ENCODE assay signal across 12 cellular contexts in genomic region chr3:106029941-106030619, GRCh38.
"Had no signal": no experiment of that assay in that cellular context is flagged by ENCODE, and none has a peak within 500 bp of the region (broad histone marks: within the 10 kb centered on the region; RNA-seq: fewer than 3 reads in every experiment).

No MANE protein-coding gene starts in this region.

- H3K27me3 ChIP-seq: gastrocnemius medialis, heart right ventricle, tibial artery, vagina had no signal

- FAIRE-seq: TTC549 had no signal

- H3K9me3 ChIP-seq: gastrocnemius medialis, heart right ventricle, tibial artery, vagina had no signal

- H3K4me1 ChIP-seq: gastrocnemius medialis, vagina had no signal

- H3K4me3 ChIP-seq: gastrocnemius medialis, heart right ventricle, tibial artery, vagina had no signal

- H3K36me3 ChIP-seq: gastrocnemius medialis, heart right ventricle, tibial artery, vagina had no signal

- DNase-seq: activated CD4-positive, alpha-beta T cell treated with anti-CD3 and anti-CD28 coated beads, Interleukin-2, amount 50 U/mL, for 1 hour; activated CD4-positive, CD25-positive, alpha-beta regulatory T cell; activated naive CD4-positive, alpha-beta T cell treated with anti-CD3 and anti-CD28 coated beads, Interleukin-2, amount 10 ng/mL, durations not matched to agents 7 days and 5 days; activated T-cell treated with anti-CD3 and anti-CD28 coated beads for 4 hours; gastrocnemius medialis; heart right ventricle; posterior cingulate gyrus; T-helper 2 cell; tibial artery had no signal

- ATAC-seq: gastrocnemius medialis; heart right ventricle; stimulated activated memory B cell treated with anti-CD40 and anti-IgM and Interleukin-4, amounts not matched to agents 10 μg/mL and 1 μg/mL and 100 μg/mL, for 72 hours had no signal

- H3K27ac ChIP-seq: gastrocnemius medialis, heart right ventricle, tibial artery, vagina had no signal
